13 cellular contexts compared by ENCODE assay signal in the genomic region with DNA sequence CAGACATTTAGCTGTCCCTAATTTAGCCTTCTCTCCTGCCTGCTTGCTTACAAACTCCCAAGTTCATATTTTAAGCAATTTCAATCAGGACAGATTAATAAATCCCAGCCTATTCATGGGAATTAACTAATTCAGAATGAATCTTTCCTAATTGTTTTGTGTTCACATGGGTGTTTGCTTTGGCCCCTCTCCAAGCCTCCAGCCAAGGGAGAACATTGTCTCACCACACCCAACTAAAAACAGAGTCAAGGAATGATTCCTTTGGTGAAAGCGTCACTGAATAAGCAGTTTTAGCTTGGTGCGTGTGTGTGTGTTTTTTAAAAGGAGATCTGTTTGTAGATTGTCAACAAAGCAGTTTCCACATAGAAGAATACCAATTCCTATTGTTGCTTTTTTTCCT. TPM values are rescaled to one million over a fixed set of nuclear protein-coding genes. Genes with fewer than 3 reads are reported as not detected.
DNase-seq lines count a peak whose midpoint lies in the region; ATAC-seq, FAIRE-seq and TF ChIP-seq lines count a peak whose summit lies in the region.
"Had no signal": no experiment of that assay in that cellular context is flagged by ENCODE, and none has a peak within 500 bp of the region (broad histone marks: within the 10 kb centered on the region; RNA-seq: fewer than 3 reads in every experiment).

No MANE protein-coding gene starts in this region.

- H3K36me3 ChIP-seq in body of pancreas (replicated peaks in 1 of 2; ENCODE audit: insufficient read depth in 1 of 2, low read depth in 2 of 2): no peaks in the 10 kb centered on the region
- H3K36me3 ChIP-seq in small intestine (ENCODE audit: control insufficient read depth in 2 of 2, insufficient read depth in 2 of 2, low read length in 2 of 2): no peaks in the 10 kb centered on the region
- H3K36me3 ChIP-seq: SJCRH30 had no signal

- DNase-seq in NCI-H1105 treated with DMSO at 0.1 percent for 48 hours (lab: John Stamatoyannopoulos, UW) (peak; percentile 79), body of pancreas (peak; percentile 22 to 70 (median 42)), kidney glomerular epithelial cell (lab: John Stamatoyannopoulos, UW) (peak; percentile 35), small intestine (peak; percentile 61), Ammon's horn (ENCODE audit: low spot score) (no peak), NCI-H187 treated with DMSO at 0.1 percent for 48 hours (lab: John Stamatoyannopoulos, UW) (no peak)
- DNase-seq: activated CD4-positive, alpha-beta T cell treated with anti-CD3 and anti-CD28 coated beads for 48 hours had no signal

- no peak overlapping the region for H3K27ac Mint-ChIP-seq in activated T-helper 17 cell treated with anti-CD3 and anti-CD28 coated beads, Interleukin-2, amount 50 U/mL, for 72 hours
- H3K27ac Mint-ChIP-seq: activated naive CD4-positive, alpha-beta T cell treated with anti-CD3 and anti-CD28 coated beads, Interleukin-2, amount 50 U/mL, for 24 hours had no signal

- WGBS in body of pancreas, 2 donors: 12 to 23% methylated on average over 2 of the region's 2 CpGs
- WGBS in small intestine, 3 donors: 12 to 35% (median 23%) methylated on average over 2 of the region's 2 CpGs

- no peaks in the 10 kb centered on the region for H3K9me3 Mint-ChIP-seq in activated T-helper 17 cell treated with anti-CD3 and anti-CD28 coated beads, Interleukin-2, amount 50 U/mL, for 72 hours
- H3K9me3 Mint-ChIP-seq: activated naive CD4-positive, alpha-beta T cell treated with anti-CD3 and anti-CD28 coated beads, Interleukin-2, amount 50 U/mL, for 24 hours had no signal

- H3K27ac ChIP-seq in body of pancreas: peak overlapping the region in 2 of 4 donors; percentile 25 to 34
- H3K27ac ChIP-seq in small intestine (ENCODE audit: low read depth in 1 of 2, low read length in 1 of 2): no peak overlapping the region
- H3K27ac ChIP-seq: SJCRH30 had no signal

- FAIRE-seq in small intestine (lab: Jason Lieb, UNC): no peak
- FAIRE-seq: GM12891 had no signal

- no peak for TF ChIP-seq CTCF in body of pancreas (IDR thresholded peaks at IDR 0.05)

- intact Hi-C loops in body of pancreas (cut with DNase I): no loop called here

- peaks cover 7% of the 10 kb centered on the region for H3K4me1 ChIP-seq in body of pancreas
- peaks cover 0 to 2% of the 10 kb centered on the region in 2 donors for H3K4me1 ChIP-seq in small intestine (ENCODE audit: control insufficient read depth in 2 of 2, insufficient read depth in 1 of 2, low read depth in 1 of 2, low read length in 1 of 2)
- H3K4me1 ChIP-seq: SJCRH30 had no signal

- peak; percentile 50 for ATAC-seq in body of pancreas
- no peak for ATAC-seq in activated T-helper 17 cell treated with anti-CD3 and anti-CD28 coated beads, Interleukin-2, amount 50 U/mL, for 72 hours (replicated peaks)
- no peak for ATAC-seq in GM21717 (IDR thresholded peaks at IDR 0.05; ENCODE audit: unreplicated experiment)

- H3K27me3 Mint-ChIP-seq in activated T-helper 17 cell treated with anti-CD3 and anti-CD28 coated beads, Interleukin-2, amount 50 U/mL, for 72 hours: no peaks in the 10 kb centered on the region
- H3K27me3 Mint-ChIP-seq: activated naive CD4-positive, alpha-beta T cell treated with anti-CD3 and anti-CD28 coated beads, Interleukin-2, amount 50 U/mL, for 24 hours had no signal

- H3K4me3 ChIP-seq in body of pancreas (no peak overlapping the region), small intestine (ENCODE audit: low read depth in 1 of 2, low read length in 2 of 2) (no peak overlapping the region)
- H3K4me3 ChIP-seq: SJCRH30 had no signal

- no peaks in the 10 kb centered on the region for H3K4me1 Mint-ChIP-seq in activated T-helper 17 cell treated with anti-CD3 and anti-CD28 coated beads, Interleukin-2, amount 50 U/mL, for 72 hours
- H3K4me1 Mint-ChIP-seq: activated naive CD4-positive, alpha-beta T cell treated with anti-CD3 and anti-CD28 coated beads, Interleukin-2, amount 50 U/mL, for 24 hours had no signal

- H3K9me3 ChIP-seq in body of pancreas (no peaks in the 10 kb centered on the region), small intestine (ENCODE audit: control insufficient read depth, low read depth) (no peaks in the 10 kb centered on the region)
- H3K9me3 ChIP-seq: SJCRH30 had no signal

- H3K4me3 Mint-ChIP-seq in activated T-helper 17 cell treated with anti-CD3 and anti-CD28 coated beads, Interleukin-2, amount 50 U/mL, for 72 hours: no peak overlapping the region
- H3K4me3 Mint-ChIP-seq: activated naive CD4-positive, alpha-beta T cell treated with anti-CD3 and anti-CD28 coated beads, Interleukin-2, amount 50 U/mL, for 24 hours had no signal

- no peaks in the 10 kb centered on the region for H3K27me3 ChIP-seq in body of pancreas
- no peaks in the 10 kb centered on the region for H3K27me3 ChIP-seq in small intestine (ENCODE audit: control insufficient read depth in 2 of 2, insufficient read depth in 2 of 2, low read length in 2 of 2)
- H3K27me3 ChIP-seq: SJCRH30 had no signal

- no peaks in the 10 kb centered on the region for H3K36me3 Mint-ChIP-seq in activated T-helper 17 cell treated with anti-CD3 and anti-CD28 coated beads, Interleukin-2, amount 50 U/mL, for 72 hours (ENCODE audit: low read depth)
- H3K36me3 Mint-ChIP-seq: activated naive CD4-positive, alpha-beta T cell treated with anti-CD3 and anti-CD28 coated beads, Interleukin-2, amount 50 U/mL, for 24 hours had no signal

- no peak for TF ChIP-seq POLR2A in body of pancreas (IDR thresholded peaks at IDR 0.05)

RNA-seq across cellular contexts. Expression of a gene that starts 43.0 kb away (rescaled TPM):
- under 1 TPM in 1 of 2 donors, not detected in 1; under 0.01 TPM for total RNA-seq in body of pancreas
- polyA plus RNA-seq in small intestine: under 1 TPM in 1 of 3 donors, not detected in 2; 0.03 TPM
- not detected for total RNA-seq in activated T-helper 17 cell treated with anti-CD3 and anti-CD28 coated beads, Interleukin-2, amount 50 U/mL, for 72 hours
- total RNA-seq: SJCRH30, skeletal muscle tissue had no signal

Comparison
In these comparisons a context has a peak if more than half of its experiments do, and no peak if none do; other contexts are left out.
1. DNase-seq: peak in NCI-H1105 treated with DMSO at 0.1 percent for 48 hours (single experiment), body of pancreas (4 of 4), kidney glomerular epithelial cell (single experiment) and small intestine (single experiment); none in Ammon's horn (single experiment) and NCI-H187 treated with DMSO at 0.1 percent for 48 hours (single experiment).